ENCODE assay signal across 21 cellular contexts in genomic region chr7:28169166-28169713, GRCh38. TPM values are rescaled to one million over a fixed set of nuclear protein-coding genes. Genes with fewer than 3 reads are reported as not detected.
A peak's percentile ranks its signal among the peaks of the same experiment; 100 is the strongest.
DNase-seq lines count a peak whose midpoint lies in the region; ATAC-seq and TF ChIP-seq lines count a peak whose summit lies in the region.
"Had no signal": no experiment of that assay in that cellular context is flagged by ENCODE, and none has a peak within 500 bp of the region (broad histone marks: within the 10 kb centered on the region; RNA-seq: fewer than 3 reads in every experiment).

No MANE protein-coding gene starts in this region.

- H3K36me3 ChIP-seq in DOHH2 (ENCODE audit: control insufficient read depth, low read length) (peaks cover 40% of the 10 kb centered on the region), gastrocnemius medialis (no peaks in the 10 kb centered on the region), esophagus squamous epithelium (no peaks in the 10 kb centered on the region)
- H3K36me3 ChIP-seq: HAP-1, pancreas had no signal

- no peak for TF ChIP-seq CTCF in DOHH2 (IDR thresholded peaks at IDR 0.05; ENCODE audit: low read depth, low read length, poor library complexity, severe bottlenecking)
- TF ChIP-seq CTCF in epithelial cell of esophagus (IDR thresholded peaks at IDR 0.05; ENCODE audit: insufficient read depth, low read depth, low read length, missing control alignments): no peak
- no peak for TF ChIP-seq CTCF in gastrocnemius medialis (IDR thresholded peaks at IDR 0.05 in 4 of 5, conservative IDR thresholded peaks at IDR 0.05 in 1 of 5)
- no peak for TF ChIP-seq CTCF in type B pancreatic cell (conservative IDR thresholded peaks at IDR 0.05)
- TF ChIP-seq CTCF in esophagus squamous epithelium (IDR thresholded peaks at IDR 0.05): no peak

- H3K4me1 Mint-ChIP-seq in type B pancreatic cell (ENCODE audit: unreplicated experiment): peaks cover 5% of the 10 kb centered on the region

- H3K4me1 ChIP-seq in DOHH2 (ENCODE audit: control insufficient read depth, low read length) (peaks cover 92% of the 10 kb centered on the region), gastrocnemius medialis (peaks cover 15 to 30% of the 10 kb centered on the region in 2 donors), esophagus squamous epithelium (peaks cover 0 to 6% (median 0%) of the 10 kb centered on the region in 3 donors)

- no peaks in the 10 kb centered on the region for H3K27me3 Mint-ChIP-seq in type B pancreatic cell
- H3K27me3 Mint-ChIP-seq: T-helper 17 cell had no signal

- H3K27ac Mint-ChIP-seq in type B pancreatic cell: no peak overlapping the region

- H3F3A ChIP-seq in DOHH2 (ENCODE audit: control insufficient read depth, insufficient read depth): peaks cover 38% of the 10 kb centered on the region

- H3K9me3 ChIP-seq in DOHH2 (ENCODE audit: control insufficient read depth, insufficient read depth, low read length) (no peaks in the 10 kb centered on the region), gastrocnemius medialis (no peaks in the 10 kb centered on the region), esophagus squamous epithelium (no peaks in the 10 kb centered on the region)
- H3K9me3 ChIP-seq: HAP-1, pancreas had no signal

- peak; percentile 48 for DNase-seq in NAMALWA (ENCODE audit: low spot score)
- DNase-seq in epithelial cell of esophagus (ENCODE audit: low read depth): peak; percentile 31
- DNase-seq in gastrocnemius medialis: no peak
- no peak for DNase-seq in NCI-H2029 (lab: John Stamatoyannopoulos, UW)
- DNase-seq in type B pancreatic cell (ENCODE audit: extremely low spot score, unreplicated experiment): no peak
- DNase-seq in esophagus squamous epithelium (lab: John Stamatoyannopoulos, UW): no peak
- DNase-seq: activated CD4-positive, alpha-beta T cell treated with anti-CD3 and anti-CD28 coated beads for 1 hour; activated gamma-delta T cell; aorta; C1 segment of cervical spinal cord; DMS79; foreskin melanocyte; NCI-H1694; NCI-H510A; pancreas; SHP77 treated with DMSO at 0.1 percent for 48 hours; stimulated activated CD4-positive, alpha-beta T cell treated with anti-CD3 and anti-CD28 coated beads, Interleukin-4, amount 100 ng/mL, for 24 hours; T-helper 17 cell had no signal

- H3K4me3 Mint-ChIP-seq in type B pancreatic cell: no peak overlapping the region
- H3K4me3 Mint-ChIP-seq: T-helper 17 cell had no signal

- H3K27ac ChIP-seq in DOHH2 (ENCODE audit: low read depth, low read length): peak overlapping the region; percentile 84
- no peak overlapping the region for H3K27ac ChIP-seq in gastrocnemius medialis
- H3K27ac ChIP-seq in esophagus squamous epithelium: no peak overlapping the region
- H3K27ac ChIP-seq: pancreas had no signal

- in situ Hi-C loops in gastrocnemius medialis (cut with MboI; ENCODE audit: low sequenced_read_pairs in 4 of 4): no loop called here

- H3K79me2 ChIP-seq in DOHH2 (ENCODE audit: control insufficient read depth, low read length): peaks cover 92% of the 10 kb centered on the region

- H3K4me3 ChIP-seq in DOHH2 (ENCODE audit: low read length) (peak overlapping the region; percentile 50), epithelial cell of esophagus (ENCODE audit: low read length) (no peak overlapping the region), gastrocnemius medialis (no peak overlapping the region), esophagus squamous epithelium (no peak overlapping the region)
- H3K4me3 ChIP-seq: HAP-1, pancreas had no signal

- TF ChIP-seq POLR2A in gastrocnemius medialis (IDR thresholded peaks at IDR 0.05) (no peak), esophagus squamous epithelium (IDR thresholded peaks at IDR 0.05) (no peak)

- no peaks in the 10 kb centered on the region for H4K20me1 ChIP-seq in DOHH2 (ENCODE audit: control insufficient read depth, insufficient read depth, low read depth, low read length)

- intact Hi-C loops in gastrocnemius medialis (cut with DNase I; ENCODE audit: low total_unique reads) (no loop called here), esophagus squamous epithelium (cut with DNase I) (no loop called here)

- 48 to 63% methylated on average over 3 of the region's 3 CpGs for WGBS in esophagus squamous epithelium, 2 donors

- no peaks in the 10 kb centered on the region for H3K9me3 Mint-ChIP-seq in type B pancreatic cell

- peak overlapping the region; percentile 78 for H3K4me2 ChIP-seq in DOHH2 (ENCODE audit: low read length)

- H3K36me3 Mint-ChIP-seq in type B pancreatic cell: no peaks in the 10 kb centered on the region

- H3K27me3 ChIP-seq in DOHH2 (ENCODE audit: control insufficient read depth, low read length): no peaks in the 10 kb centered on the region
- no peaks in the 10 kb centered on the region for H3K27me3 ChIP-seq in gastrocnemius medialis
- no peaks in the 10 kb centered on the region for H3K27me3 ChIP-seq in esophagus squamous epithelium
- H3K27me3 ChIP-seq: pancreas had no signal

- peak; percentile 59 to 64 for ATAC-seq in gastrocnemius medialis

- no peaks in the 10 kb centered on the region for H3K9me2 ChIP-seq in DOHH2 (replicated peaks; ENCODE audit: control insufficient read depth, low read length)

RNA-seq across cellular contexts. Expression of gene JAZF1, which starts 11.4 kb away (rescaled TPM):
- 1 to 10 TPM; 1.6 to 8.6 (median 5.3) TPM for total RNA-seq in gastrocnemius medialis
- total RNA-seq in type B pancreatic cell (ENCODE audit: low replicate concordance): 3.9 and 4.9 TPM in 2 replicates
- 1 to 10 TPM; 1.3 to 8.6 (median 2.0) TPM for total RNA-seq in esophagus squamous epithelium
- total RNA-seq: HT-29 had no signal

Comparison
In these comparisons a context has a peak if more than half of its experiments do, and no peak if none do; other contexts are left out.
1. DNase-seq: peak in NAMALWA (single experiment) and epithelial cell of esophagus (single experiment); none in gastrocnemius medialis (0 of 2), NCI-H2029 (single experiment), type B pancreatic cell (single experiment) and esophagus squamous epithelium (single experiment).